27 cellular contexts compared by ENCODE assay signal in genomic region chr20:46981184-46981583, GRCh38.
"Had no signal": no experiment of that assay in that cellular context is flagged by ENCODE, and none has a peak within 500 bp of the region (broad histone marks: within the 10 kb centered on the region; RNA-seq: fewer than 3 reads in every experiment).

No MANE protein-coding gene starts in this region.

- DNase-seq: heart right ventricle; kidney; left colon; left lung; lower lobe of right lung; mammary epithelial cell; mesenchymal stem cell; naive B cell; natural killer cell; nephron progenitor cell; ovary; posterior cingulate gyrus; retina; right cardiac atrium; spleen; stimulated activated CD4-positive, alpha-beta T cell treated with anti-CD3 and anti-CD28 coated beads, Interleukin-4, amount 100 ng/mL, for 24 hours; stimulated activated naive CD4-positive, alpha-beta T cell; upper lobe of right lung had no signal

- ATAC-seq: heart right ventricle; left colon; left lung; lower lobe of right lung; natural killer cell; right cardiac atrium; sciatic nerve; stimulated activated effector memory CD8-positive, alpha-beta T cell treated with anti-CD3 and anti-CD28 coated beads, Interleukin-12 subunit alpha, Interleukin-12 subunit beta, amount 100 ng/mL, for 72 hours; upper lobe of right lung had no signal

- H3K27ac Mint-ChIP-seq: naive B cell; natural killer cell; nephron progenitor cell; neural progenitor cell; stimulated activated effector memory CD8-positive, alpha-beta T cell treated with anti-CD3 and anti-CD28 coated beads, Interleukin-12 subunit alpha, Interleukin-12 subunit beta, amount 100 ng/mL, for 72 hours; stimulated activated naive CD8-positive, alpha-beta T cell treated with anti-CD3 and anti-CD28 coated beads, Interleukin-15, Interleukin-2, amounts not matched to agents 100 ng/mL and 50 ng/mL, for 24 hours had no signal

- H3K36me3 Mint-ChIP-seq: stimulated activated effector memory CD8-positive, alpha-beta T cell treated with anti-CD3 and anti-CD28 coated beads, Interleukin-12 subunit alpha, Interleukin-12 subunit beta, amount 100 ng/mL, for 72 hours had no signal

- H2AFZ ChIP-seq: hepatocyte, neural progenitor cell had no signal

- H3K27me3 ChIP-seq: hepatocyte, neural progenitor cell, ovary, tibial nerve had no signal

- H3K79me2 ChIP-seq: hepatocyte had no signal

- H3K4me2 ChIP-seq: hepatocyte, neural progenitor cell had no signal

- H3K4me3 ChIP-seq: heart right ventricle, hepatocyte, left lung, lower lobe of right lung, neural progenitor cell, ovary, prostate gland, skin epidermis, spleen, tibial nerve, upper lobe of right lung had no signal

- H3K4me1 ChIP-seq: heart right ventricle, left lung, lower lobe of right lung, prostate gland, spleen, upper lobe of right lung had no signal

- H3K27ac ChIP-seq: heart right ventricle, hepatocyte, left lung, lower lobe of right lung, neural progenitor cell, neutrophil, ovary, prostate gland, skin epidermis, spleen, tibial nerve, upper lobe of right lung had no signal

- H3K9ac ChIP-seq: neural progenitor cell had no signal

- H3K9me3 ChIP-seq: neutrophil, ovary, prostate gland had no signal

- H3K4me1 Mint-ChIP-seq: naive B cell; natural killer cell; stimulated activated effector memory CD8-positive, alpha-beta T cell treated with anti-CD3 and anti-CD28 coated beads, Interleukin-12 subunit alpha, Interleukin-12 subunit beta, amount 100 ng/mL, for 72 hours had no signal

- H3K4me3 Mint-ChIP-seq: naive B cell; natural killer cell; neural progenitor cell; stimulated activated effector memory CD8-positive, alpha-beta T cell treated with anti-CD3 and anti-CD28 coated beads, Interleukin-12 subunit alpha, Interleukin-12 subunit beta, amount 100 ng/mL, for 72 hours; stimulated activated naive CD8-positive, alpha-beta T cell treated with anti-CD3 and anti-CD28 coated beads, Interleukin-15, Interleukin-2, amounts not matched to agents 100 ng/mL and 50 ng/mL, for 24 hours had no signal

- H3K36me3 ChIP-seq: heart right ventricle, left lung, lower lobe of right lung, neural progenitor cell, neutrophil, ovary, prostate gland, spleen, tibial nerve, upper lobe of right lung had no signal
